In the genomic region with DNA sequence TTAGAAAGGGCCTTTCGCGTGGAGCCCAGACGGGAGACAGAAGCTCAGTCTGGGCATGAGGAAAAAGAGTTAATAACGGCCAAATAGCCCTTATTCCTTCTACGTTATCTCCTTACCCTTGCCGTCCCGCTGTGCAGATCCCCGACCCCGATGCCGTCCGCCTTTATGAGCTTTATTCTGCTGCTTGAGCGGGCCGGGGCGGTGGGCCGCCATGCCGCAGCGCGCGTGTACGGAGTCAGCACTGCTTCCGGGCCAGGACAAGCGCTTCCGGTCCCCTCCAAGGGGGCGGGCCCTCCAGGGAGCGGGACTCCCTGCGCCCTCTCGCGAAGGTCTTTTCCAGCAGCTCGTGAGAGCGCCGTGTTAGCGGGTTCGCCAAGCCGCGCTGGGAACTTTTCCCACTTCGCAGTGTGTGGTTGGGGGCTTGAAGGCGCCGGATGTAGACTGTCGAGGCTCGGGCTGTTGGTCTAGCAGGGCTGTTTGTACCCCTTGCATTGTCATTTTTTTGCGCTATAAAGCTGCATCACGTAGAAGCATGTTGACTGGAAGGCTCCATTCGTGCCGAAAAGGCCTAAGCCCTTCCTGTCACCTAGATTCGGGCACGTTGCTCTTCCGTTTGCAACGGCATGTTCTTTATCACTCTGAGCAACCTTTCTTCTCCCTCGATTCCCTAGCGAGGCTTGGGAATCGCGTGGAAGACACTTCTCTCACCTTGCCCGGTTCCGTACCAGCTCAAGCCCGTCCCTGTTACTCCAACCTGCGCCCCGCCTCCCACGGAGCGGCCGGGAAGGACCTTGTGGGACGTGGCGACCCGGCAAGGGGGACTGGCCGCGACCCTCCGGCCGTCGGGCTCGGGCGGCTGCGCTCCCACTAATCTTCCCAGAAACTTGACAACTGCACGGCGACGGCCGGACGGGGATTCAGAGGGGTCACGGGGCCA, we compare ENCODE assay signal across 8 cellular contexts. TPM values are rescaled to one million over a fixed set of nuclear protein-coding genes. Genes with fewer than 3 reads are reported as not detected.
A peak's percentile ranks its signal among the peaks of the same experiment; 100 is the strongest.
DNase-seq lines count a peak whose midpoint lies in the region; ATAC-seq and TF ChIP-seq lines count a peak whose summit lies in the region.

A gene (minus strand): TSS at position 243 of the 937 bp plus-strand sequence. CDS start 30 bp downstream, at position 213.

- peak within 1 kb of the TSS; percentile 93 to 97 for H3K4me3 ChIP-seq in stomach smooth muscle (ENCODE audit: low read length in 2 of 2)

- H3K27me3 ChIP-seq in stomach smooth muscle (ENCODE audit: control insufficient read depth in 1 of 2, insufficient read depth in 2 of 2, low read length in 2 of 2) = no peaks in the 10 kb centered on the region

- TF ChIP-seq CTCF in neural crest cell (conservative IDR thresholded peaks at IDR 0.05) = no peak

- H3K4me1 ChIP-seq in stomach smooth muscle (ENCODE audit: control insufficient read depth, insufficient read depth, low read length) = peaks cover 25% of the 10 kb centered on the region

- peaks cover 28% of the 10 kb centered on the region for H3K4me1 Mint-ChIP-seq in neural crest cell

- H3K36me3 ChIP-seq in stomach smooth muscle (ENCODE audit: control insufficient read depth in 2 of 2, insufficient read depth in 2 of 2, low read length in 2 of 2) = peaks cover 25 to 31% of the 10 kb centered on the region in 2 donors

- H3K27ac Mint-ChIP-seq in neural crest cell (ENCODE audit: unreplicated experiment) = peak within 1 kb of the TSS; percentile 99

- peak within 1 kb of the TSS; percentile 99 for H3K4me3 Mint-ChIP-seq in neural crest cell

- no peaks in the 10 kb centered on the region for H3K9me3 Mint-ChIP-seq in neural crest cell

- peak within 1 kb of the TSS; percentile 87 to 96 for H3K9ac ChIP-seq in stomach smooth muscle (ENCODE audit: low read length in 2 of 2)

- H3K27ac ChIP-seq in stomach smooth muscle (ENCODE audit: low read length) = peak within 1 kb of the TSS; percentile 87

- H3K36me3 Mint-ChIP-seq in neural crest cell (ENCODE audit: low read depth) = peaks cover 9% of the 10 kb centered on the region

- H3K27me3 Mint-ChIP-seq in neural crest cell (ENCODE audit: low read depth) = no peaks in the 10 kb centered on the region

- peak; percentile 91 for DNase-seq in EH (ENCODE audit: low read depth)
- DNase-seq in LHCN-M2 (ENCODE audit: low read depth) = peak; percentile 86
- peak; percentile 74 for DNase-seq in activated gamma-delta T cell (lab: John Stamatoyannopoulos, UW)
- DNase-seq in fibroblast of the conjunctiva (ENCODE audit: low read depth) = peak; percentile 74
- peak; percentile 83 for DNase-seq in neural crest cell (ENCODE audit: low read depth, low spot score)

- peak; percentile 96 for TF ChIP-seq POLR2A in Raji (IDR thresholded peaks at IDR 0.05; ENCODE audit: insufficient read depth, low read depth, low read length)

- peak; percentile 78 for ATAC-seq in GM21825 (IDR thresholded peaks at IDR 0.05; ENCODE audit: unreplicated experiment)

- H3K9me3 ChIP-seq in stomach smooth muscle (ENCODE audit: control insufficient read depth in 2 of 2, low read length in 2 of 2) = no peaks in the 10 kb centered on the region

RNA-seq across cellular contexts. Expression of the gene that starts here (rescaled TPM):
- total RNA-seq in LHCN-M2 (2014; rRNA removed) = 63.9 and 80.5 TPM in 2 replicates
- 22.2 TPM for polyA plus RNA-seq in LHCN-M2 (2012)
- 50.2 and 50.5 TPM in 2 replicates for total RNA-seq in neural crest cell

Comparison
In these comparisons a context has a peak if more than half of its experiments do, and no peak if none do; other contexts are left out.
1. Peak in every context shown above with its lines: DNase-seq, ATAC-seq, H3K4me3 ChIP-seq and H3K27ac ChIP-seq.